Comparison of ENCODE assay signal across 8 cellular contexts in genomic region chrX:130339408-130340222, GRCh38. TPM values are rescaled to one million over a fixed set of nuclear protein-coding genes. Genes with fewer than 3 reads are reported as not detected.
DNase-seq lines count a peak whose midpoint lies in the region; ATAC-seq and TF ChIP-seq lines count a peak whose summit lies in the region.

SLC25A14 (plus strand) TSS chrX:130339919; CDS start chrX:130340279, 360 bp downstream.

- H3K4me1 Mint-ChIP-seq in activated CD4-positive, alpha-beta T cell treated with anti-CD3 and anti-CD28 coated beads for 36 hours: peaks cover 14% of the 10 kb centered on the region

- no peak for DNase-seq in BJ (ENCODE audit: low read depth)
- peak; percentile 40 for DNase-seq in GM19238 (ENCODE audit: insufficient read length, low spot score)
- peak; percentile 54 for DNase-seq in NCI-H510A treated with DMSO at 0.1 percent for 48 hours (lab: John Stamatoyannopoulos, UW)
- DNase-seq in activated CD4-positive, alpha-beta T cell treated with anti-CD3 and anti-CD28 coated beads for 36 hours: peak; percentile 82
- DNase-seq in choroid plexus epithelial cell (ENCODE audit: low read depth): peak; percentile 72
- DNase-seq in left colon: peak; percentile 71 to 81
- peak; percentile 48 for DNase-seq in stimulated activated CD4-positive, alpha-beta T cell treated with anti-CD3 and anti-CD28 coated beads, Interleukin-2, amount 100 ng/mL, for 4 hours (ENCODE audit: low read depth)

- H3K4me3 Mint-ChIP-seq in activated CD4-positive, alpha-beta T cell treated with anti-CD3 and anti-CD28 coated beads for 36 hours: peak within 1 kb of the TSS; percentile 87

- H3K4me3 ChIP-seq in BJ (ENCODE audit: low read depth, low read length) (peak within 1 kb of the TSS; percentile 78), choroid plexus epithelial cell (ENCODE audit: low read depth, low read length) (peak within 1 kb of the TSS; percentile 74)

- peak within 1 kb of the TSS; percentile 94 for H3K27ac Mint-ChIP-seq in activated CD4-positive, alpha-beta T cell treated with anti-CD3 and anti-CD28 coated beads for 36 hours

- H3K9me3 Mint-ChIP-seq in activated CD4-positive, alpha-beta T cell treated with anti-CD3 and anti-CD28 coated beads for 36 hours (ENCODE audit: low read depth): no peaks in the 10 kb centered on the region

- H3K36me3 ChIP-seq in BJ (ENCODE audit: control insufficient read depth, insufficient read depth, low read length): no peaks in the 10 kb centered on the region

- TF ChIP-seq CTCF in BJ (IDR thresholded peaks at IDR 0.05; ENCODE audit: insufficient read depth, low read depth, low read length): no peak
- no peak for TF ChIP-seq CTCF in choroid plexus epithelial cell (conservative IDR thresholded peaks at IDR 0.05; ENCODE audit: low read depth, low read length)

- H3K27me3 ChIP-seq in BJ (ENCODE audit: control insufficient read depth, insufficient read depth, low read length): no peaks in the 10 kb centered on the region

- H3K27me3 Mint-ChIP-seq in activated CD4-positive, alpha-beta T cell treated with anti-CD3 and anti-CD28 coated beads for 36 hours: no peaks in the 10 kb centered on the region

- no peaks in the 10 kb centered on the region for H3K36me3 Mint-ChIP-seq in activated CD4-positive, alpha-beta T cell treated with anti-CD3 and anti-CD28 coated beads for 36 hours (ENCODE audit: low read depth)

- CTCF ChIA-PET in BJ (lab: Yijun Ruan, JAX): interaction anchor here (0.6 kb wide), 1 partner anchor 26 kb away, joined by 3 read pairs; no protein-coding TSS in a partner anchor
- CTCF ChIA-PET in activated CD4-positive, alpha-beta T cell treated with anti-CD3 and anti-CD28 coated beads for 36 hours (lab: Charles Lee): interaction anchor here (0.9 kb wide), 1 partner anchor 252 kb away, joined by 3 read pairs; no protein-coding TSS in a partner anchor

- POLR2A ChIA-PET in BJ (lab: Charles Lee): no interaction called here
- POLR2A ChIA-PET in activated CD4-positive, alpha-beta T cell treated with anti-CD3 and anti-CD28 coated beads for 36 hours (lab: Charles Lee): no interaction called here

- ATAC-seq in HG03432 (IDR thresholded peaks at IDR 0.05; ENCODE audit: unreplicated experiment): peak; percentile 98
- peak; percentile 88 for ATAC-seq in activated CD4-positive, alpha-beta T cell treated with anti-CD3 and anti-CD28 coated beads for 36 hours
- ATAC-seq in left colon: peak; percentile 99

- intact Hi-C loops in activated CD4-positive, alpha-beta T cell treated with anti-CD3 and anti-CD28 coated beads for 36 hours (cut with DNase I, micrococcal nuclease): loop anchor here (1.0 to 10.0 kb wide), 13 partner anchors 62 to 1878 kb away; partner anchors contain the start of genes ENOX2 (in 2 of the 2), RBMX2 (in 2 of the 2), ZNF280C (in 2 of the 2) and BCORL1 (in 1 of the 2)
- intact Hi-C loops in left colon (cut with DNase I, micrococcal nuclease): no loop called here

RNA-seq across cellular contexts. Expression of gene SLC25A14, which starts in this region (rescaled TPM):
- polyA plus RNA-seq in BJ (2011; rRNA removed): 11.0 and 18.7 TPM in 2 replicates
- polyA minus RNA-seq in BJ (2011; rRNA and poly(A)+ RNA removed): 4.6 and 12.0 TPM in 2 replicates
- total RNA-seq in activated CD4-positive, alpha-beta T cell treated with anti-CD3 and anti-CD28 coated beads for 36 hours: 10 to 100 TPM in 1 of 2 experiments, 1 to 10 TPM in 1; 9.6 to 11.0 TPM
- total RNA-seq in left colon: 1 to 10 TPM; 6.3 to 7.8 TPM

Comparison
In these comparisons a context has a peak if more than half of its experiments do, and no peak if none do; other contexts are left out.
1. intact Hi-C loops: an anchor here in activated CD4-positive, alpha-beta T cell treated with anti-CD3 and anti-CD28 coated beads for 36 hours (1.0 to 10.0 kb wide); none called in left colon.